ENCODE assay signal across 8 cellular contexts in genomic region chr16:7086842-7087616, GRCh38.
A peak's percentile ranks its signal among the peaks of the same experiment; 100 is the strongest.
DNase-seq lines count a peak whose midpoint lies in the region; ATAC-seq and TF ChIP-seq lines count a peak whose summit lies in the region.

No MANE protein-coding gene starts in this region.

- peak overlapping the region; percentile 69 for H3K4me2 ChIP-seq in BLaER1

- ATAC-seq in right lobe of liver (peak; percentile 38 to 54 (median 48)), GM21737 (IDR thresholded peaks at IDR 0.05; ENCODE audit: unreplicated experiment) (no peak), lower lobe of right lung (no peak)

- 33% methylated on average over 13 of the region's 21 CpGs for WGBS in right lobe of liver (ENCODE audit: insufficient coverage, low coverage, low lambda C conversion rate, missing lambda C conversion rate)

- no peak for TF ChIP-seq POLR2A in right lobe of liver (IDR thresholded peaks at IDR 0.05)

- H3K9ac ChIP-seq in BLaER1, result no peak overlapping the region

- H3K36me3 ChIP-seq in BLaER1 (no peaks in the 10 kb centered on the region), right lobe of liver (no peaks in the 10 kb centered on the region), lower lobe of right lung (no peaks in the 10 kb centered on the region)

- in situ Hi-C loops in GM13976 (cut with MboI; ENCODE audit: low sequenced_read_pairs, unreplicated experiment), result no loop called here

- H3K27me3 ChIP-seq in BLaER1 (no peaks in the 10 kb centered on the region), right lobe of liver (peaks cover 0 to 9% of the 10 kb centered on the region in 2 donors), lower lobe of right lung (ENCODE audit: low read depth) (no peaks in the 10 kb centered on the region)

- TF ChIP-seq CTCF in LNCAP (IDR thresholded peaks at IDR 0.05) (peak; percentile 42; the same call in 1 of the 2 replicates), VCaP (conservative IDR thresholded peaks at IDR 0.05) (peak; percentile 59), right lobe of liver (IDR thresholded peaks at IDR 0.05) (no peak), GM13976 (IDR thresholded peaks at IDR 0.05; ENCODE audit: borderline replicate concordance, control extremely low read depth, extremely low read depth, insufficient read depth, missing control alignments) (no peak), lower lobe of right lung (IDR thresholded peaks at IDR 0.05) (no peak)

- H3K4me3 ChIP-seq in BLaER1, result no peak overlapping the region
- H3K4me3 ChIP-seq in right lobe of liver, result no peak overlapping the region
- no peak overlapping the region for H3K4me3 ChIP-seq in lower lobe of right lung

- H3K27ac ChIP-seq in BLaER1 (no peak overlapping the region), VCaP (no peak overlapping the region), right lobe of liver (no peak overlapping the region), lower lobe of right lung (no peak overlapping the region)

- H3K9me3 ChIP-seq in BLaER1, result no peaks in the 10 kb centered on the region
- no peaks in the 10 kb centered on the region for H3K9me3 ChIP-seq in right lobe of liver
- H3K9me3 ChIP-seq in lower lobe of right lung, result no peaks in the 10 kb centered on the region

- no peaks in the 10 kb centered on the region for H4K20me1 ChIP-seq in BLaER1

- peaks cover 16% of the 10 kb centered on the region for H3K4me1 ChIP-seq in BLaER1
- H3K4me1 ChIP-seq in right lobe of liver, result no peaks in the 10 kb centered on the region
- no peaks in the 10 kb centered on the region for H3K4me1 ChIP-seq in lower lobe of right lung

- intact Hi-C loops in right lobe of liver (cut with DNase I), result no loop called here
- intact Hi-C loops in lower lobe of right lung (cut with DNase I), result no loop called here

- DNase-seq in right lobe of liver, result peak in 1 of 3 donors; percentile 20
- no peak for DNase-seq in GM13976 (ENCODE audit: low spot score)
- DNase-seq in NOMO-1 treated with dmso at 0.1 percent for 144 hours (lab: John Stamatoyannopoulos, UW; ENCODE audit: unreplicated experiment), result no peak
- DNase-seq in lower lobe of right lung, result no peak

Comparison
In these comparisons a context has a peak if more than half of its experiments do, and no peak if none do; other contexts are left out.
1. CTCF ChIP-seq: peak in LNCAP (single experiment) and VCaP (single experiment); none in right lobe of liver (0 of 4), GM13976 (single experiment) and lower lobe of right lung (single experiment).
2. ATAC-seq: peak in right lobe of liver (4 of 4); none in GM21737 (single experiment) and lower lobe of right lung (0 of 2).